ENCODE assay signal across 11 cellular contexts in genomic region chr5:67192719-67193464, GRCh38. TPM values are rescaled to one million over a fixed set of nuclear protein-coding genes. Genes with fewer than 3 reads are reported as not detected.
A peak's percentile ranks its signal among the peaks of the same experiment; 100 is the strongest.
DNase-seq lines count a peak whose midpoint lies in the region; ATAC-seq and TF ChIP-seq lines count a peak whose summit lies in the region.
"Had no signal": no experiment of that assay in that cellular context is flagged by ENCODE, and none has a peak within 500 bp of the region (broad histone marks: within the 10 kb centered on the region; RNA-seq: fewer than 3 reads in every experiment).

No MANE protein-coding gene starts in this region.

- DNase-seq in left ventricle myocardium inferior, result no peak
- no peak for DNase-seq in right atrium auricular region (ENCODE audit: low spot score)
- peak; percentile 93 for DNase-seq in SIG-M5 treated with dmso at 0.1 percent for 504 hours (lab: John Stamatoyannopoulos, UW; ENCODE audit: unreplicated experiment)
- DNase-seq in lung (ENCODE audit: low spot score), result no peak
- DNase-seq in uterus, result no peak
- no peak for DNase-seq in NCI-H446 treated with DMSO at 0.1 percent for 48 hours (lab: John Stamatoyannopoulos, UW)
- DNase-seq in NCI-H2196 (lab: John Stamatoyannopoulos, UW; ENCODE audit: unreplicated experiment), result no peak
- no peak for DNase-seq in psoas muscle
- DNase-seq: NCI-H2029 treated with DMSO at 0.1 percent for 48 hours had no signal

- H3K9me3 ChIP-seq in left ventricle myocardium inferior (replicated peaks) (no peaks in the 10 kb centered on the region), right atrium auricular region (no peaks in the 10 kb centered on the region), lung (ENCODE audit: control insufficient read depth in 2 of 2, insufficient read depth in 1 of 2, low read length in 1 of 2) (no peaks in the 10 kb centered on the region), uterus (no peaks in the 10 kb centered on the region), psoas muscle (no peaks in the 10 kb centered on the region)

- H3K4me3 ChIP-seq in left ventricle myocardium inferior, result no peak overlapping the region
- H3K4me3 ChIP-seq in right atrium auricular region, result no peak overlapping the region
- no peak overlapping the region for H3K4me3 ChIP-seq in lung
- H3K4me3 ChIP-seq in uterus, result no peak overlapping the region
- no peak overlapping the region for H3K4me3 ChIP-seq in psoas muscle

- TF ChIP-seq POLR2A in uterus (IDR thresholded peaks at IDR 0.05), result no peak

- no peak for TF ChIP-seq CTCF in left ventricle myocardium inferior (IDR thresholded peaks at IDR 0.05; ENCODE audit: borderline replicate concordance)
- TF ChIP-seq CTCF in right atrium auricular region (IDR thresholded peaks at IDR 0.05), result no peak
- TF ChIP-seq CTCF in lung (IDR thresholded peaks at IDR 0.05; ENCODE audit: control extremely low read depth, extremely low read depth), result no peak
- TF ChIP-seq CTCF in uterus (IDR thresholded peaks at IDR 0.05), result no peak
- TF ChIP-seq CTCF in psoas muscle (IDR thresholded peaks at IDR 0.05), result no peak

- intact Hi-C loops in left ventricle myocardium inferior (cut with micrococcal nuclease), result no loop called here
- intact Hi-C loops in uterus (cut with DNase I; ENCODE audit: low total_unique reads), result no loop called here
- intact Hi-C loops in psoas muscle (cut with DNase I), result no loop called here

- peak; percentile 41 for ATAC-seq in lung (ENCODE audit: insufficient read depth, low FRiP score)
- no peak for ATAC-seq in psoas muscle

- H3K27ac ChIP-seq in left ventricle myocardium inferior (replicated peaks), result peak overlapping the region; percentile 34
- H3K27ac ChIP-seq in right atrium auricular region, result no peak overlapping the region
- H3K27ac ChIP-seq in lung (ENCODE audit: low read depth in 1 of 2, low read length in 1 of 2), result peak overlapping the region in 1 of 2 donors; percentile 4
- peak overlapping the region; percentile 47 to 60 for H3K27ac ChIP-seq in uterus
- H3K27ac ChIP-seq in psoas muscle, result no peak overlapping the region

- H3K27me3 ChIP-seq in left ventricle myocardium inferior (ENCODE audit: low read depth) (no peaks in the 10 kb centered on the region), right atrium auricular region (no peaks in the 10 kb centered on the region), lung (ENCODE audit: control insufficient read depth, insufficient read depth) (no peaks in the 10 kb centered on the region), uterus (no peaks in the 10 kb centered on the region), psoas muscle (ENCODE audit: insufficient read depth in 3 of 3, low read length in 2 of 3) (no peaks in the 10 kb centered on the region)

- H3K4me1 ChIP-seq in left ventricle myocardium inferior (peaks cover 20% of the 10 kb centered on the region), right atrium auricular region (peaks cover 0 to 7% of the 10 kb centered on the region in 2 donors), lung (ENCODE audit: control insufficient read depth in 2 of 2, insufficient read depth in 2 of 2, low read length in 2 of 2) (peaks cover 0 to 7% of the 10 kb centered on the region in 2 donors), uterus (peaks cover 0 to 4% of the 10 kb centered on the region in 2 donors), psoas muscle (no peaks in the 10 kb centered on the region)

- 58 to 61% methylated on average over 9 of the region's 9 CpGs for WGBS in lung, 2 donors
- 62 to 78% (median 62%) methylated on average over 9 of the region's 9 CpGs for WGBS in psoas muscle, 3 donors

- H3K36me3 ChIP-seq in left ventricle myocardium inferior, result no peaks in the 10 kb centered on the region
- no peaks in the 10 kb centered on the region for H3K36me3 ChIP-seq in right atrium auricular region
- no peaks in the 10 kb centered on the region for H3K36me3 ChIP-seq in lung (ENCODE audit: control insufficient read depth in 2 of 2, insufficient read depth in 2 of 2, low read length in 2 of 2)
- no peaks in the 10 kb centered on the region for H3K36me3 ChIP-seq in uterus
- H3K36me3 ChIP-seq in psoas muscle (ENCODE audit: insufficient read depth in 1 of 2, low read depth in 1 of 2), result no peaks in the 10 kb centered on the region

RNA-seq across cellular contexts. Expression of gene CD180, which starts 3.7 kb away (rescaled TPM):
- 0.44 TPM for total RNA-seq in left ventricle myocardium inferior
- total RNA-seq in right atrium auricular region, result 1 to 10 TPM in 1 of 2 donors, under 1 TPM in 1; 0.26 to 1.2 TPM
- total RNA-seq in lung, result 1 to 10 TPM; 2.2 to 2.6 TPM
- 1 to 10 TPM in 1 of 2 donors, under 1 TPM in 1; 0.59 to 2.1 TPM for polyA plus RNA-seq in lung
- under 1 TPM in 3 of 4 donors, not detected in 1; 0.37 to 0.83 (median 0.59) TPM for total RNA-seq in uterus
- total RNA-seq in psoas muscle, result under 1 TPM; 0.24 to 0.74 (median 0.55) TPM
- polyA plus RNA-seq in psoas muscle, result under 1 TPM; 0.06 to 0.10 (median 0.06) TPM
- total RNA-seq: chondrocyte, osteocyte had no signal

Comparison
In these comparisons a context has a peak if more than half of its experiments do, and no peak if none do; other contexts are left out.
1. H3K27ac ChIP-seq: peak in left ventricle myocardium inferior (single experiment) and uterus (2 of 2); none in right atrium auricular region (0 of 2) and psoas muscle (single experiment).